ENCODE assay signal across 8 cellular contexts in genomic region chr2:221574231-221574570, GRCh38. TPM values are rescaled to one million over a fixed set of nuclear protein-coding genes. Genes with fewer than 3 reads are reported as not detected.
A peak's percentile ranks its signal among the peaks of the same experiment; 100 is the strongest.
DNase-seq lines count a peak whose midpoint lies in the region; ATAC-seq, FAIRE-seq and TF ChIP-seq lines count a peak whose summit lies in the region.

No MANE protein-coding gene starts in this region.

- POLR2A ChIA-PET in CD4-positive, alpha-beta T cell (lab: Charles Lee) = interaction anchor here (0.7 to 3.9 kb wide), 6 partner anchors 55 to 888 kb away, joined by 3 to 106 read pairs (median 7); no protein-coding TSS in a partner anchor

- H3K4me3 ChIP-seq in OCI-LY3 (ENCODE audit: low read length) (peak overlapping the region; percentile 99), epithelial cell of esophagus (ENCODE audit: low read length) (peak overlapping the region; percentile 74), pancreas (peak overlapping the region in 3 of 4 donors; percentile 44 to 79 (median 79))

- peaks cover 57% of the 10 kb centered on the region for H3K27me3 Mint-ChIP-seq in CD4-positive, alpha-beta T cell

- TF ChIP-seq CTCF in CD4-positive, alpha-beta T cell (IDR thresholded peaks at IDR 0.05) = no peak
- TF ChIP-seq CTCF in OCI-LY3 (IDR thresholded peaks at IDR 0.05; ENCODE audit: low read depth, low read length) (no peak), epithelial cell of esophagus (IDR thresholded peaks at IDR 0.05; ENCODE audit: insufficient read depth, low read depth, low read length, missing control alignments) (no peak), pancreas (IDR thresholded peaks at IDR 0.05) (no peak)

- H3K36me3 ChIP-seq in OCI-LY3 (replicated peaks; ENCODE audit: low read depth, low read length) (no peaks in the 10 kb centered on the region), pancreas (no peaks in the 10 kb centered on the region)

- no peaks in the 10 kb centered on the region for H4K20me1 ChIP-seq in OCI-LY3 (ENCODE audit: insufficient read depth, low read length)

- CTCF ChIA-PET in CD4-positive, alpha-beta T cell (lab: Charles Lee) = interaction anchor here (0.6 to 3.4 kb wide), 7 partner anchors 8 to 1304 kb away, joined by 3 to 28 read pairs (median 4); no protein-coding TSS in a partner anchor

- peaks cover 60% of the 10 kb centered on the region for H3K27me3 ChIP-seq in CD4-positive, alpha-beta T cell (ENCODE audit: control insufficient read depth, insufficient read depth, low read length)
- H3K27me3 ChIP-seq in OCI-LY3 (ENCODE audit: low read depth, low read length) (no peaks in the 10 kb centered on the region), pancreas (peaks cover 0 to 26% (median 8%) of the 10 kb centered on the region in 4 donors)

- peaks cover 9% of the 10 kb centered on the region for H3K4me1 ChIP-seq in OCI-LY3 (ENCODE audit: low read length)
- H3K4me1 ChIP-seq in pancreas = no peaks in the 10 kb centered on the region

- DNase-seq in CD4-positive, alpha-beta T cell = no peak
- DNase-seq in epithelial cell of esophagus (ENCODE audit: low read depth) (no peak), pancreas (no peak), iPS-NIHi11 (ENCODE audit: low spot score) (no peak), posterior cingulate gyrus (no peak)

- FAIRE-seq in pancreas (lab: Jason Lieb, UNC) = no peak

- H3K9ac ChIP-seq in OCI-LY3 (ENCODE audit: low read length) = peak overlapping the region; percentile 82

- peak overlapping the region; percentile 28 for H3K27ac Mint-ChIP-seq in CD4-positive, alpha-beta T cell

- no peak for ATAC-seq in CD4-positive, alpha-beta T cell (ENCODE audit: poor library complexity)
- ATAC-seq in pancreas = no peak
- ATAC-seq in GM21367 (IDR thresholded peaks at IDR 0.05; ENCODE audit: unreplicated experiment) = no peak
- no peak for ATAC-seq in GM19397 (IDR thresholded peaks at IDR 0.05; ENCODE audit: unreplicated experiment)

- H2AFZ ChIP-seq in OCI-LY3 (ENCODE audit: low read depth, low read length) = peak overlapping the region; percentile 68

- peak overlapping the region; percentile 89 for H3K4me3 Mint-ChIP-seq in CD4-positive, alpha-beta T cell

- H3K9me3 ChIP-seq in CD4-positive, alpha-beta T cell (ENCODE audit: control insufficient read depth, low read length) = no peaks in the 10 kb centered on the region
- H3K9me3 ChIP-seq in OCI-LY3 (ENCODE audit: insufficient read depth, low read length) (no peaks in the 10 kb centered on the region), pancreas (no peaks in the 10 kb centered on the region)

- H3K79me2 ChIP-seq in OCI-LY3 (ENCODE audit: low read length) = peaks cover 8% of the 10 kb centered on the region; the same call in 1 of the 2 replicates

- H3K36me3 Mint-ChIP-seq in CD4-positive, alpha-beta T cell (ENCODE audit: low read depth) = peaks cover 20% of the 10 kb centered on the region

- intact Hi-C loops in CD4-positive, alpha-beta T cell (cut with DNase I, micrococcal nuclease) = loop anchor here in 1 of 2 experiments (5.0 to 10.0 kb wide), 5 partner anchors 72 to 1837 kb away; no protein-coding TSS in a partner anchor
- intact Hi-C loops in pancreas (cut with DNase I) (loop anchor here in 2 of 3 donors (5.0 to 10.0 kb wide), 4 partner anchors 401 to 1839 kb away; no protein-coding TSS in a partner anchor), posterior cingulate gyrus (cut with DNase I) (loop anchor here (5.0 kb wide), 1 partner anchor 393 kb away; no protein-coding TSS in a partner anchor)

- no peaks in the 10 kb centered on the region for H3K9me3 Mint-ChIP-seq in CD4-positive, alpha-beta T cell

- H3K4me1 Mint-ChIP-seq in CD4-positive, alpha-beta T cell (ENCODE audit: low read depth) = peaks cover 25% of the 10 kb centered on the region

- no peak overlapping the region for H3K27ac ChIP-seq in CD4-positive, alpha-beta T cell (ENCODE audit: low read depth, low read length)
- peak overlapping the region; percentile 26; the same call in 1 of the 2 replicates for H3K27ac ChIP-seq in OCI-LY3 (ENCODE audit: low read length)
- H3K27ac ChIP-seq in pancreas = no peak overlapping the region

- peak overlapping the region; percentile 71 for H3K4me2 ChIP-seq in OCI-LY3 (ENCODE audit: low read length)

- WGBS in pancreas, 2 donors = 19 to 27% methylated on average over 7 of the region's 7 CpGs

RNA-seq across cellular contexts. Expression of gene EPHA4, which starts 2.1 kb away (rescaled TPM):
- 10 to 100 TPM; 85.7 to 86.5 TPM for total RNA-seq in CD4-positive, alpha-beta T cell
- total RNA-seq in pancreas = 1 to 10 TPM; 1.2 to 2.3 (median 1.4) TPM
- 1 to 10 TPM; 1.1 to 1.8 TPM for polyA plus RNA-seq in pancreas

Comparison
In these comparisons a context has a peak if more than half of its experiments do, and no peak if none do; other contexts are left out.
1. RNA of gene EPHA4, which starts 2.1 kb away (total RNA-seq): 85.7 to 86.5 TPM in CD4-positive, alpha-beta T cell; 1.2 to 2.3 TPM in pancreas; every median in the first group is over 10 times any median in the second.
2. Peak in every context shown above with its lines, with median percentiles within 50 percentile points of each other: H3K4me3 ChIP-seq.